Comparison of ENCODE assay signal across 1 cellular context in the genomic region with DNA sequence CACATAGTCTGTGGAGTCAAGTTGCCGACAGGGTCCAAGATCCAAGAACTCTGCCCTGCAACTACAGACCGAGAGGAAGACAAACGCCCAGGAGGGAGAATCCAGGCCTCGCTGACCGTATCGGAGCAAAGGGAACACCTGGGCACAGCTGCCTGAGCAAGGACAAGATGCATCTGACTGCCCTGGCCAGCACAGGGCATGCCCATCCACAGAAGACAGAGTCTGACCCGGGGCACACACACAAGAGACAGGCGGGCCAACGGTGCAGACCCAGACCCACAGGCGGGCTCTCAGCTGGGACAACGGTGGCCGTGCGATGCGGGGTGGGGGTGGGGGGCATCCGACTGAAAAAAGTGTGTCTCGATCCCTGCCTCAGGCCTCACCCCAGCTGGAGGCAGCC.
TF ChIP-seq lines count a peak whose summit lies in the region.

No MANE protein-coding gene starts in this region.

TF ChIP-seq in IMR-90, 13 proteins besides CTCF, POLR2A, EP300 and RAD21:
- TF ChIP-seq MAFK (IDR thresholded peaks at IDR 0.05; ENCODE audit: low read depth, low read length): no peak
- TF ChIP-seq CEBPB (IDR thresholded peaks at IDR 0.05; ENCODE audit: low read depth, low read length): no peak
- no peak for TF ChIP-seq NFE2L2 (IDR thresholded peaks at IDR 0.05; ENCODE audit: low read depth, low read length)
- no peak for TF ChIP-seq RCOR1 (IDR thresholded peaks at IDR 0.05; ENCODE audit: insufficient replicate concordance, low read length)
- TF ChIP-seq BHLHE40 (IDR thresholded peaks at IDR 0.05; ENCODE audit: low read depth, low read length): no peak
- no peak for TF ChIP-seq FOS (IDR thresholded peaks at IDR 0.05; ENCODE audit: low read depth, low read length)
- TF ChIP-seq CHD1 (IDR thresholded peaks at IDR 0.05; ENCODE audit: low read depth, low read length): no peak
- no peak for TF ChIP-seq MAZ (IDR thresholded peaks at IDR 0.05; ENCODE audit: borderline replicate concordance, low read depth, low read length)
- no peak for TF ChIP-seq SMC3 (IDR thresholded peaks at IDR 0.05; ENCODE audit: low read depth, low read length)
- TF ChIP-seq, protein P1, sequence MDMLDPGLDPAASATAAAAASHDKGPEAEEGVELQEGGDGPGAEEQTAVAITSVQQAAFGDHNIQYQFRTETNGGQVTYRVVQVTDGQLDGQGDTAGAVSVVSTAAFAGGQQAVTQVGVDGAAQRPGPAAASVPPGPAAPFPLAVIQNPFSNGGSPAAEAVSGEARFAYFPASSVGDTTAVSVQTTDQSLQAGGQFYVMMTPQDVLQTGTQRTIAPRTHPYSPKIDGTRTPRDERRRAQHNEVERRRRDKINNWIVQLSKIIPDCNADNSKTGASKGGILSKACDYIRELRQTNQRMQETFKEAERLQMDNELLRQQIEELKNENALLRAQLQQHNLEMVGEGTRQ (IDR thresholded peaks at IDR 0.05; ENCODE audit: low read depth, low read length): no peak
- TF ChIP-seq RFX5 (IDR thresholded peaks at IDR 0.05; ENCODE audit: low read depth, low read length): no peak
- TF ChIP-seq MXI1 (IDR thresholded peaks at IDR 0.05; ENCODE audit: borderline replicate concordance, low read depth, low read length): no peak
